In genomic region chr11:128054323-128054910, GRCh38 we compare ENCODE assay signal across 8 cellular contexts.
A peak's percentile ranks its signal among the peaks of the same experiment; 100 is the strongest.
DNase-seq lines count a peak whose midpoint lies in the region; ATAC-seq lines count a peak whose summit lies in the region.

No MANE protein-coding gene starts in this region.

- H3K27ac Mint-ChIP-seq in activated naive CD4-positive, alpha-beta T cell treated with anti-CD3 and anti-CD28 coated beads for 36 hours: peak overlapping the region; percentile 82
- H3K27ac Mint-ChIP-seq in activated CD4-positive, alpha-beta memory T cell treated with anti-CD3 and anti-CD28 coated beads for 36 hours: peak overlapping the region; percentile 82
- H3K27ac Mint-ChIP-seq in stimulated activated naive B cell treated with anti-CD40 and anti-IgM and Interleukin-4, amounts not matched to agents 10 μg/mL and 1 μg/mL and 100 μg/mL, for 72 hours: peak overlapping the region; percentile 93

- POLR2A ChIA-PET in activated CD4-positive, alpha-beta memory T cell treated with anti-CD3 and anti-CD28 coated beads for 36 hours (lab: Charles Lee): no interaction called here

- no peaks in the 10 kb centered on the region for H3K27me3 Mint-ChIP-seq in activated naive CD4-positive, alpha-beta T cell treated with anti-CD3 and anti-CD28 coated beads for 36 hours (ENCODE audit: low read depth)
- H3K27me3 Mint-ChIP-seq in activated CD4-positive, alpha-beta memory T cell treated with anti-CD3 and anti-CD28 coated beads for 36 hours: no peaks in the 10 kb centered on the region
- H3K27me3 Mint-ChIP-seq in stimulated activated naive B cell treated with anti-CD40 and anti-IgM and Interleukin-4, amounts not matched to agents 10 μg/mL and 1 μg/mL and 100 μg/mL, for 72 hours: peaks cover 0 to 5% of the 10 kb centered on the region in 2 donors

- H3K9me3 Mint-ChIP-seq in activated naive CD4-positive, alpha-beta T cell treated with anti-CD3 and anti-CD28 coated beads for 36 hours: no peaks in the 10 kb centered on the region
- no peaks in the 10 kb centered on the region for H3K9me3 Mint-ChIP-seq in activated CD4-positive, alpha-beta memory T cell treated with anti-CD3 and anti-CD28 coated beads for 36 hours
- peaks cover 0 to 1% of the 10 kb centered on the region in 2 donors for H3K9me3 Mint-ChIP-seq in stimulated activated naive B cell treated with anti-CD40 and anti-IgM and Interleukin-4, amounts not matched to agents 10 μg/mL and 1 μg/mL and 100 μg/mL, for 72 hours

- CTCF ChIA-PET in activated naive CD4-positive, alpha-beta T cell treated with anti-CD3 and anti-CD28 coated beads for 36 hours (lab: Charles Lee): interaction anchor here (0.6 to 1.3 kb wide), 4 partner anchors 8 to 377 kb away, joined by 3 to 8 read pairs (median 3); no protein-coding TSS in a partner anchor
- CTCF ChIA-PET in activated CD4-positive, alpha-beta memory T cell treated with anti-CD3 and anti-CD28 coated beads for 36 hours (lab: Charles Lee): interaction anchor here (1.0 to 2.3 kb wide), 3 partner anchors 17 to 106 kb away, joined by 3 to 9 read pairs (median 5); no protein-coding TSS in a partner anchor

- H3K36me3 Mint-ChIP-seq in activated naive CD4-positive, alpha-beta T cell treated with anti-CD3 and anti-CD28 coated beads for 36 hours (ENCODE audit: low read depth): no peaks in the 10 kb centered on the region
- no peaks in the 10 kb centered on the region for H3K36me3 Mint-ChIP-seq in activated CD4-positive, alpha-beta memory T cell treated with anti-CD3 and anti-CD28 coated beads for 36 hours
- no peaks in the 10 kb centered on the region for H3K36me3 Mint-ChIP-seq in stimulated activated naive B cell treated with anti-CD40 and anti-IgM and Interleukin-4, amounts not matched to agents 10 μg/mL and 1 μg/mL and 100 μg/mL, for 72 hours

- ATAC-seq in HG03039 (IDR thresholded peaks at IDR 0.05; ENCODE audit: unreplicated experiment) (peak; percentile 61), HG03095 (IDR thresholded peaks at IDR 0.05; ENCODE audit: unreplicated experiment) (no peak)
- peak; percentile 49 to 50 for ATAC-seq in stimulated activated naive B cell treated with anti-CD40 and anti-IgM and Interleukin-4, amounts not matched to agents 10 μg/mL and 1 μg/mL and 100 μg/mL, for 72 hours (replicated peaks)
- no peak for ATAC-seq in activated CD4-positive, CD25-positive, alpha-beta regulatory T cell treated with anti-CD3 and anti-CD28 coated beads, Interleukin-2, amount 50 U/mL, for 24 hours

- intact Hi-C loops in activated naive CD4-positive, alpha-beta T cell treated with anti-CD3 and anti-CD28 coated beads for 36 hours (cut with micrococcal nuclease): loop anchor here (1.0 to 5.0 kb wide), 7 partner anchors 185 to 1948 kb away; partner anchors contain the start of gene PRDM10
- intact Hi-C loops in activated CD4-positive, alpha-beta memory T cell treated with anti-CD3 and anti-CD28 coated beads for 36 hours (cut with micrococcal nuclease): loop anchor here (5.0 kb wide), 2 partner anchors 48 to 813 kb away; partner anchors contain the start of gene KCNJ1

- DNase-seq in activated naive CD4-positive, alpha-beta T cell treated with anti-CD3 and anti-CD28 coated beads for 36 hours: no peak
- no peak for DNase-seq in activated naive CD4-positive, alpha-beta T cell (lab: John Stamatoyannopoulos, UW)
- no peak for DNase-seq in activated CD4-positive, alpha-beta memory T cell treated with anti-CD3 and anti-CD28 coated beads for 36 hours
- DNase-seq in stimulated activated naive B cell treated with anti-CD40 and anti-IgM and Interleukin-4, amounts not matched to agents 10 μg/mL and 1 μg/mL and 100 μg/mL, for 72 hours: no peak
- no peak for DNase-seq in stimulated activated naive CD4-positive, alpha-beta T cell treated with Interleukin-2 at 50 U/mL for 16 hours (lab: John Stamatoyannopoulos, UW)

- H3K4me3 Mint-ChIP-seq in activated naive CD4-positive, alpha-beta T cell treated with anti-CD3 and anti-CD28 coated beads for 36 hours: peak overlapping the region; percentile 75
- H3K4me3 Mint-ChIP-seq in activated CD4-positive, alpha-beta memory T cell treated with anti-CD3 and anti-CD28 coated beads for 36 hours: peak overlapping the region; percentile 80
- H3K4me3 Mint-ChIP-seq in stimulated activated naive B cell treated with anti-CD40 and anti-IgM and Interleukin-4, amounts not matched to agents 10 μg/mL and 1 μg/mL and 100 μg/mL, for 72 hours: peak overlapping the region; percentile 82 to 84

- H3K4me1 Mint-ChIP-seq in activated naive CD4-positive, alpha-beta T cell treated with anti-CD3 and anti-CD28 coated beads for 36 hours (ENCODE audit: low read depth): peaks cover 56% of the 10 kb centered on the region
- H3K4me1 Mint-ChIP-seq in activated CD4-positive, alpha-beta memory T cell treated with anti-CD3 and anti-CD28 coated beads for 36 hours (ENCODE audit: low read depth): peaks cover 58% of the 10 kb centered on the region
- H3K4me1 Mint-ChIP-seq in stimulated activated naive B cell treated with anti-CD40 and anti-IgM and Interleukin-4, amounts not matched to agents 10 μg/mL and 1 μg/mL and 100 μg/mL, for 72 hours: peaks cover 25 to 41% of the 10 kb centered on the region in 2 donors

Comparison
In these comparisons a context has a peak if more than half of its experiments do, and no peak if none do; other contexts are left out.
1. ATAC-seq: peak in HG03039 (single experiment) and stimulated activated naive B cell treated with anti-CD40 and anti-IgM and Interleukin-4, amounts not matched to agents 10 μg/mL and 1 μg/mL and 100 μg/mL, for 72 hours (2 of 2); none in activated CD4-positive, CD25-positive, alpha-beta regulatory T cell treated with anti-CD3 and anti-CD28 coated beads, Interleukin-2, amount 50 U/mL, for 24 hours (0 of 2) and HG03095 (single experiment).
2. Peak in every context shown above with its lines, with median percentiles within 50 percentile points of each other: H3K27ac Mint-ChIP-seq and H3K4me3 Mint-ChIP-seq.